ENCODE assay signal across 18 cellular contexts in the genomic region with DNA sequence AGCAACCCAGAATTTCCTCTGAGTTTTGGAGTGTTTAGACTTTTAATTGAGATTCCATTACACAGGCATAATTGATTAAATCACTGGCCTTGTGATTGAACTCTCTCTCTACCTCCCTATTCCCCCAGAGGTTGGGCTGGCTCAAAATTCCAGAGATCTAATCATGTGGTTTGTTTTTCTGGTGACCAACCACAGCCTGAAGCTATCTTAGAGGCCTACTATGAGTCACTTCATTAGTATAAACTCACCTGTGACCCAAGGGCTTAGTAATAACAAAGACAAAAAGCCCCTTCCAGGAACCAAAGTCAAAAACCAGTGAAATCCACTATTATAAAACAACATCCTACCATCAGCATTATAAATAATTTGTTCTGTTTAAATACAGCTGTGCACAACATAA.
A peak's percentile ranks its signal among the peaks of the same experiment; 100 is the strongest.
DNase-seq lines count a peak whose midpoint lies in the region; ATAC-seq, FAIRE-seq and TF ChIP-seq lines count a peak whose summit lies in the region.
"Had no signal": no experiment of that assay in that cellular context is flagged by ENCODE, and none has a peak within 500 bp of the region (broad histone marks: within the 10 kb centered on the region; RNA-seq: fewer than 3 reads in every experiment).

No MANE protein-coding gene starts in this region.

- no peak overlapping the region for H3K9ac ChIP-seq in smooth muscle cell (ENCODE audit: low read depth)
- H3K9ac ChIP-seq: KMS-11 had no signal

- H3K9me3 ChIP-seq in smooth muscle cell (replicated peaks; ENCODE audit: low read depth) (no peaks in the 10 kb centered on the region), lower lobe of right lung (peaks cover 11% of the 10 kb centered on the region)

- TF ChIP-seq CTCF in AG10803 (conservative IDR thresholded peaks at IDR 0.05; ENCODE audit: low read length), result no peak
- TF ChIP-seq CTCF in astrocyte of the cerebellum (IDR thresholded peaks at IDR 0.05; ENCODE audit: low read depth, low read length, missing control alignments), result no peak
- TF ChIP-seq CTCF in smooth muscle cell (IDR thresholded peaks at IDR 0.05; ENCODE audit: borderline replicate concordance, insufficient read depth, poor library complexity, severe bottlenecking), result no peak
- TF ChIP-seq CTCF in lower lobe of right lung (IDR thresholded peaks at IDR 0.05), result no peak
- TF ChIP-seq CTCF in D721Med (IDR thresholded peaks at IDR 0.05; ENCODE audit: insufficient read depth, missing control alignments), result no peak

- H2AFZ ChIP-seq in smooth muscle cell (ENCODE audit: low read depth), result no peak overlapping the region

- no peaks in the 10 kb centered on the region for H3F3A ChIP-seq in smooth muscle cell (ENCODE audit: low read depth)

- no peaks in the 10 kb centered on the region for H3K79me2 ChIP-seq in smooth muscle cell (ENCODE audit: low read depth)

- no peak overlapping the region for H3K4me2 ChIP-seq in smooth muscle cell
- H3K4me2 ChIP-seq: KMS-11 had no signal

- in situ Hi-C loops in astrocyte of the cerebellum (cut with HindIII; ENCODE audit: low sequenced_read_pairs), result no loop called here

- intact Hi-C loops in lower lobe of right lung (cut with DNase I), result no loop called here

- H3K27me3 ChIP-seq in smooth muscle cell (ENCODE audit: low read depth) (no peaks in the 10 kb centered on the region), lower lobe of right lung (ENCODE audit: low read depth) (no peaks in the 10 kb centered on the region)

- FAIRE-seq in D721Med (lab: Jason Lieb, UNC), result no peak

- H3K4me1 ChIP-seq in smooth muscle cell (ENCODE audit: low read depth), result no peaks in the 10 kb centered on the region
- H3K4me1 ChIP-seq in lower lobe of right lung, result no peaks in the 10 kb centered on the region

- H3K4me3 ChIP-seq in AG10803 (ENCODE audit: low read length) (no peak overlapping the region), astrocyte of the cerebellum (ENCODE audit: low read depth, low read length) (no peak overlapping the region), smooth muscle cell (no peak overlapping the region), lower lobe of right lung (no peak overlapping the region)
- H3K4me3 ChIP-seq: coronary artery, skin epidermis had no signal

- DNase-seq in AG10803 (ENCODE audit: low read depth), result peak; percentile 8
- DNase-seq in HT1080 (ENCODE audit: low read depth), result peak; percentile 57
- DNase-seq in astrocyte of the cerebellum (ENCODE audit: low read depth), result peak; percentile 75
- DNase-seq in glomerular visceral epithelial cell (ENCODE audit: extremely low spot score), result peak; percentile 69
- DNase-seq in smooth muscle cell (lab: John Stamatoyannopoulos, UW; ENCODE audit: unreplicated experiment), result no peak
- no peak for DNase-seq in lower lobe of right lung
- no peak for DNase-seq in D721Med (ENCODE audit: insufficient read length, low spot score)
- no peak for DNase-seq in NCI-H2171 (lab: John Stamatoyannopoulos, UW)
- DNase-seq: activated CD4-positive, CD25-positive, alpha-beta regulatory T cell; activated CD8-positive, alpha-beta memory T cell treated with anti-CD3 and anti-CD28 coated beads, Interleukin-2, amount 50 U/mL, for 48 hours; activated naive CD8-positive, alpha-beta T cell treated with anti-CD3 and anti-CD28 coated beads, Interleukin-2, amount 10 ng/mL, durations not matched to agents 7 days and 5 days; GOT3; NCI-H146; NCI-H510A; T-cell had no signal

- H3K27ac ChIP-seq in smooth muscle cell (ENCODE audit: low read depth) (no peak overlapping the region), lower lobe of right lung (no peak overlapping the region)
- H3K27ac ChIP-seq: coronary artery, KMS-11, skin epidermis had no signal

- H3K36me3 ChIP-seq in smooth muscle cell (ENCODE audit: low read depth), result no peaks in the 10 kb centered on the region
- H3K36me3 ChIP-seq in lower lobe of right lung, result no peaks in the 10 kb centered on the region

- ATAC-seq in lower lobe of right lung, result no peak
- ATAC-seq: T-cell had no signal

- H4K20me1 ChIP-seq in smooth muscle cell (ENCODE audit: low read depth), result no peaks in the 10 kb centered on the region

Comparison
In these comparisons a context has a peak if more than half of its experiments do, and no peak if none do; other contexts are left out.
1. DNase-seq: peak in AG10803 (single experiment), HT1080 (single experiment), astrocyte of the cerebellum (single experiment) and glomerular visceral epithelial cell (single experiment); none in smooth muscle cell (single experiment), lower lobe of right lung (single experiment), D721Med (single experiment) and NCI-H2171 (single experiment).